ENCODE assay signal across 6 cellular contexts in genomic region chr10:62463364-62463763, GRCh38.
"Had no signal": no experiment of that assay in that cellular context is flagged by ENCODE, and none has a peak within 500 bp of the region (broad histone marks: within the 10 kb centered on the region; RNA-seq: fewer than 3 reads in every experiment).

No MANE protein-coding gene starts in this region.

- H3K27ac ChIP-seq: KMS-11 had no signal

- DNase-seq: H9, HCEC 1CT, KBM-7 had no signal

- ATAC-seq: GM23338, HepG2 had no signal

- H3K4me3 ChIP-seq: GM23338 had no signal

- H2AFZ ChIP-seq: GM23338 had no signal

- H3K4me2 ChIP-seq: GM23338, KMS-11 had no signal

- H3K9ac ChIP-seq: KMS-11 had no signal
